Comparison of ENCODE assay signal across 24 cellular contexts in the genomic region with DNA sequence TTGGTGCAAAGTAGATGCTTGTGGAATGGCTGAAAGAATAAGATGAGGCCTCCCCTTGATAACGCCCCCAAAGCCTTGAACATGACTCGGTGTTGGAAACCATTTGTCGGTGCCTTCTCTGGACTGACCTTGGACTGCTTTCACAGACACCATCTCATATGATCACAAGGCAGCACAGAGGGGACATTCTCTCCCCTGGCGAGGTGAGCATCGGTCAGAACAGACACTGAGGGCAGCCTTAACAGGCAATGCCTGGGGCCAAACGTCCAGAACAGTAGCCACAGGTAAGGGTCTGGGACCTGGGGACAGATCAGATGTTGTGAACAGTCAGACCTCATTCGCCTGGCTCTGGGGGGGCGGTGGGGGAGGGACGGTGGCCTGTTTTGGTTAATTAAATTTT. TPM values are rescaled to one million over a fixed set of nuclear protein-coding genes. Genes with fewer than 3 reads are reported as not detected.
"Had no signal": no experiment of that assay in that cellular context is flagged by ENCODE, and none has a peak within 500 bp of the region (broad histone marks: within the 10 kb centered on the region; RNA-seq: fewer than 3 reads in every experiment).

No MANE protein-coding gene starts in this region.

- H3K4me2 ChIP-seq: hepatocyte had no signal

- ATAC-seq: activated CD8-positive, alpha-beta T cell treated with anti-CD3 and anti-CD28 coated beads, Interleukin-2, amount 10 ng/mL, durations not matched to agents 7 days and 5 days; T-cell had no signal

- H3K9me3 ChIP-seq: left ventricle myocardium inferior, tibial nerve, uterus had no signal

- H3K36me3 ChIP-seq: left ventricle myocardium inferior, tibial nerve, uterus had no signal

- H2AFZ ChIP-seq: hepatocyte had no signal

- H3K4me3 Mint-ChIP-seq: activated CD8-positive, alpha-beta T cell treated with anti-CD3 and anti-CD28 coated beads, Interleukin-2, amount 10 ng/mL, durations not matched to agents 7 days and 5 days; activated naive CD8-positive, alpha-beta T cell treated with anti-CD3 and anti-CD28 coated beads for 36 hours; activated T-helper 1 cell treated with anti-CD3 and anti-CD28 coated beads, Interleukin-12 subunit alpha, Interleukin-12 subunit beta, Interleukin-2, Interleukin-4 antibody, amounts not matched to agents 30 ng/mL and 10 ng/mL and 1 ng/mL, durations not matched to agents 14 hours and 24 hours and 36 hours; dendritic cell treated with granulocyte-macrophage colony-stimulating factor and Interleukin-4, amounts not matched to agents 40 ng/mL and 50 ng/mL, for 4 days; stimulated activated naive CD8-positive, alpha-beta T cell treated with anti-CD3 and anti-CD28 coated beads, Interleukin-15, Interleukin-2, amounts not matched to agents 100 ng/mL and 50 ng/mL, for 24 hours; T-helper 2 cell treated with Interferon-gamma antibody and Interleukin-4, amounts not matched to agents 5 μg/mL and 100 μg/mL, for 36 hours had no signal

- H3K9me3 Mint-ChIP-seq: activated naive CD8-positive, alpha-beta T cell treated with anti-CD3 and anti-CD28 coated beads for 36 hours; activated T-helper 1 cell treated with anti-CD3 and anti-CD28 coated beads, Interleukin-12 subunit alpha, Interleukin-12 subunit beta, Interleukin-2, Interleukin-4 antibody, amounts not matched to agents 30 ng/mL and 10 ng/mL and 1 ng/mL, durations not matched to agents 14 hours and 24 hours and 36 hours; dendritic cell treated with granulocyte-macrophage colony-stimulating factor and Interleukin-4, amounts not matched to agents 40 ng/mL and 50 ng/mL, for 4 days; stimulated activated naive CD8-positive, alpha-beta T cell treated with anti-CD3 and anti-CD28 coated beads, Interleukin-15, Interleukin-2, amounts not matched to agents 100 ng/mL and 50 ng/mL, for 24 hours; T-cell; T-helper 2 cell treated with Interferon-gamma antibody and Interleukin-4, amounts not matched to agents 5 μg/mL and 100 μg/mL, for 36 hours had no signal

- H3K27me3 ChIP-seq: uterus had no signal

- H3K27ac Mint-ChIP-seq: activated CD8-positive, alpha-beta T cell treated with anti-CD3 and anti-CD28 coated beads, Interleukin-2, amount 10 ng/mL, durations not matched to agents 7 days and 5 days; activated naive CD8-positive, alpha-beta T cell treated with anti-CD3 and anti-CD28 coated beads for 36 hours; activated T-helper 1 cell treated with anti-CD3 and anti-CD28 coated beads, Interleukin-12 subunit alpha, Interleukin-12 subunit beta, Interleukin-2, Interleukin-4 antibody, amounts not matched to agents 30 ng/mL and 10 ng/mL and 1 ng/mL, durations not matched to agents 14 hours and 24 hours and 36 hours; dendritic cell treated with granulocyte-macrophage colony-stimulating factor and Interleukin-4, amounts not matched to agents 40 ng/mL and 50 ng/mL, for 4 days; immature natural killer cell; progenitor cell of endocrine pancreas; stimulated activated naive CD8-positive, alpha-beta T cell treated with anti-CD3 and anti-CD28 coated beads, Interleukin-15, Interleukin-2, amounts not matched to agents 100 ng/mL and 50 ng/mL, for 24 hours; T-cell; T-helper 2 cell treated with Interferon-gamma antibody and Interleukin-4, amounts not matched to agents 5 μg/mL and 100 μg/mL, for 36 hours had no signal

- DNase-seq: activated CD4-positive, alpha-beta T cell treated with anti-CD3 and anti-CD28 coated beads for 1 hour; activated CD4-positive, alpha-beta T cell treated with anti-CD3 and anti-CD28 coated beads, Interleukin-2, amount 50 U/mL, for 1 hour; activated CD8-positive, alpha-beta T cell treated with anti-CD3 and anti-CD28 coated beads, Interleukin-2, amount 10 ng/mL, durations not matched to agents 7 days and 5 days; activated gamma-delta T cell treated with Interleukin-2 at 50 U/mL for 16 hours; activated naive CD8-positive, alpha-beta T cell treated with anti-CD3 and anti-CD28 coated beads for 36 hours; amygdala; cerebellar nuclear complex; effector CD8-positive, alpha-beta T cell; foreskin melanocyte; immature natural killer cell; kidney glomerular epithelial cell; left ventricle myocardium inferior; stimulated activated CD4-positive, alpha-beta T cell treated with anti-CD3 and anti-CD28 coated beads, Interleukin-1b, Interleukin-23, amount 100 ng/mL, for 48 hours; substantia nigra; T-cell; uterus had no signal

- H3K27ac ChIP-seq: hepatocyte, left ventricle myocardium inferior, tibial nerve, uterus had no signal

- H3K4me3 ChIP-seq: hepatocyte, left ventricle myocardium inferior, tibial nerve, uterus had no signal

- H3K36me3 Mint-ChIP-seq: immature natural killer cell, T-cell had no signal

RNA-seq across cellular contexts. Expression of gene TMEM130, which starts 5.7 kb away (rescaled TPM):
- total RNA-seq: activated CD8-positive, alpha-beta T cell treated with anti-CD3 and anti-CD28 coated beads, Interleukin-2, amount 10 ng/mL, durations not matched to agents 7 days and 5 days; activated naive CD8-positive, alpha-beta T cell treated with anti-CD3 and anti-CD28 coated beads for 36 hours; left ventricle myocardium inferior; lung microvascular endothelial cell had no signal
- polyA plus RNA-seq: immature natural killer cell had no signal
